ENCODE assay signal across 8 cellular contexts in genomic region chr2:241508510-241509407, GRCh38. TPM values are rescaled to one million over a fixed set of nuclear protein-coding genes. Genes with fewer than 3 reads are reported as not detected.
DNase-seq lines count a peak whose midpoint lies in the region; ATAC-seq, FAIRE-seq and TF ChIP-seq lines count a peak whose summit lies in the region.

Gene STK25 (minus strand): TSS chr2:241508584. CDS start chr2:241508035, 549 bp downstream.

- peak within 1 kb of the TSS; percentile 83 for H3K4me3 Mint-ChIP-seq in activated naive CD8-positive, alpha-beta T cell treated with anti-CD3 and anti-CD28 coated beads, Interleukin-2, amount 10 ng/mL, durations not matched to agents 7 days and 5 days

- peak; percentile 90 for ATAC-seq in HG02678 (IDR thresholded peaks at IDR 0.05; ENCODE audit: unreplicated experiment)
- ATAC-seq in activated naive CD8-positive, alpha-beta T cell treated with anti-CD3 and anti-CD28 coated beads, Interleukin-2, amount 10 ng/mL, durations not matched to agents 7 days and 5 days (ENCODE audit: low read depth) = peak; percentile 96
- peak; percentile 98 for ATAC-seq in Right ventricle myocardium inferior
- ATAC-seq in pancreas = peak; percentile 89 to 96 (median 93)

- H3K9me3 ChIP-seq in SU-DHL-6 (ENCODE audit: insufficient read depth, low read length) = no peaks in the 10 kb centered on the region
- H3K9me3 ChIP-seq in pancreas = no peaks in the 10 kb centered on the region
- H3K9me3 ChIP-seq in tibial artery = no peaks in the 10 kb centered on the region

- no peaks in the 10 kb centered on the region for H3K27me3 Mint-ChIP-seq in activated naive CD8-positive, alpha-beta T cell treated with anti-CD3 and anti-CD28 coated beads, Interleukin-2, amount 10 ng/mL, durations not matched to agents 7 days and 5 days

- H4K20me1 ChIP-seq in SU-DHL-6 (ENCODE audit: low read depth, low read length) = no peaks in the 10 kb centered on the region

- H3K36me3 ChIP-seq in SU-DHL-6 (ENCODE audit: low read length) (no peaks in the 10 kb centered on the region), pancreas (no peaks in the 10 kb centered on the region), tibial artery (peaks cover 0 to 12% (median 0%) of the 10 kb centered on the region in 3 donors)

- H3F3A ChIP-seq in SU-DHL-6 (ENCODE audit: insufficient read depth) = no peaks in the 10 kb centered on the region

- POLR2A ChIA-PET in activated naive CD8-positive, alpha-beta T cell treated with anti-CD3 and anti-CD28 coated beads, Interleukin-2, amount 10 ng/mL, durations not matched to agents 7 days and 5 days (lab: Charles Lee) = interaction anchor here (0.8 to 1.3 kb wide), 3 partner anchors 7 to 178 kb away, joined by 3 read pairs; partner anchors contain the start of gene DTYMK

- WGBS in pancreas, 2 donors = 2% methylated on average over 69 to 102 of the region's 102 CpGs

- no peaks in the 10 kb centered on the region for H3K9me2 ChIP-seq in SU-DHL-6 (replicated peaks; ENCODE audit: insufficient read depth, low read length)

- H3K27me3 ChIP-seq in SU-DHL-6 (ENCODE audit: low read length) (no peaks in the 10 kb centered on the region), pancreas (no peaks in the 10 kb centered on the region), tibial artery (no peaks in the 10 kb centered on the region)

- no peak for FAIRE-seq in pancreas (lab: Jason Lieb, UNC)

- peak within 1 kb of the TSS; percentile 82 for H3K27ac Mint-ChIP-seq in activated naive CD8-positive, alpha-beta T cell treated with anti-CD3 and anti-CD28 coated beads, Interleukin-2, amount 10 ng/mL, durations not matched to agents 7 days and 5 days

- H3K4me1 ChIP-seq in pancreas (peaks cover 14 to 30% (median 22%) of the 10 kb centered on the region in 3 donors), tibial artery (peaks cover 0 to 48% (median 28%) of the 10 kb centered on the region in 4 donors)

- peaks cover 13% of the 10 kb centered on the region for H3K79me2 ChIP-seq in SU-DHL-6 (ENCODE audit: insufficient read depth, low read length)

- TF ChIP-seq CTCF in GM12864 (IDR thresholded peaks at IDR 0.05; ENCODE audit: low read depth, low read length, missing control alignments) = no peak
- TF ChIP-seq CTCF in SU-DHL-6 (IDR thresholded peaks at IDR 0.05; ENCODE audit: insufficient read depth, low read length, poor library complexity, severe bottlenecking) = no peak
- TF ChIP-seq CTCF in pancreas (IDR thresholded peaks at IDR 0.05) = no peak
- TF ChIP-seq CTCF in tibial artery (IDR thresholded peaks at IDR 0.05) = no peak

- DNase-seq in GM12864 (ENCODE audit: low read depth) (peak; percentile 92), NCI-H128 (lab: John Stamatoyannopoulos, UW; ENCODE audit: unreplicated experiment) (peak; percentile 82), Right ventricle myocardium inferior (ENCODE audit: missing footprints) (peak; percentile 99), pancreas (peak; percentile 96 to 100 (median 98)), tibial artery (peak; percentile 96 to 98)
- DNase-seq in activated naive CD8-positive, alpha-beta T cell treated with anti-CD3 and anti-CD28 coated beads, Interleukin-2, amount 10 ng/mL, durations not matched to agents 7 days and 5 days = peak; percentile 97

- H3K9me3 Mint-ChIP-seq in activated naive CD8-positive, alpha-beta T cell treated with anti-CD3 and anti-CD28 coated beads, Interleukin-2, amount 10 ng/mL, durations not matched to agents 7 days and 5 days = no peaks in the 10 kb centered on the region

- H3K9ac ChIP-seq in SU-DHL-6 (ENCODE audit: low read length) = peak within 1 kb of the TSS; percentile 77

- H3K4me2 ChIP-seq in SU-DHL-6 (ENCODE audit: low read depth, low read length, poor library complexity, severe bottlenecking) = peak within 1 kb of the TSS; percentile 84

- H3K4me1 Mint-ChIP-seq in activated naive CD8-positive, alpha-beta T cell treated with anti-CD3 and anti-CD28 coated beads, Interleukin-2, amount 10 ng/mL, durations not matched to agents 7 days and 5 days = peaks cover 15% of the 10 kb centered on the region

- H3K36me3 Mint-ChIP-seq in activated naive CD8-positive, alpha-beta T cell treated with anti-CD3 and anti-CD28 coated beads, Interleukin-2, amount 10 ng/mL, durations not matched to agents 7 days and 5 days = no peaks in the 10 kb centered on the region

- peak within 1 kb of the TSS; percentile 95 for H2AFZ ChIP-seq in SU-DHL-6 (ENCODE audit: low read depth, low read length, severe bottlenecking)

- no peak within 1 kb of the TSS for H3K27ac ChIP-seq in SU-DHL-6 (ENCODE audit: low read depth, low read length)
- peak within 1 kb of the TSS; percentile 65 to 91 (median 76) for H3K27ac ChIP-seq in pancreas
- peak within 1 kb of the TSS; percentile 75 to 89 for H3K27ac ChIP-seq in tibial artery

- H3K4me3 ChIP-seq in GM12864 (ENCODE audit: low read depth, low read length) (peak within 1 kb of the TSS; percentile 91), SU-DHL-6 (ENCODE audit: insufficient read depth, low read length, poor library complexity, severe bottlenecking) (peak within 1 kb of the TSS; percentile 95), pancreas (peak within 1 kb of the TSS; percentile 60 to 94 (median 74)), tibial artery (peak within 1 kb of the TSS; percentile 86)

- intact Hi-C loops in Right ventricle myocardium inferior (cut with DNase I) = loop anchor here (5.0 kb wide), 3 partner anchors 104 to 191 kb away; partner anchors contain the start of genes FARP2, HDLBP and SEPTIN2
- intact Hi-C loops in pancreas (cut with DNase I) = no loop called here
- intact Hi-C loops in tibial artery (cut with DNase I; ENCODE audit: low total_unique reads) = loop anchor here (5.0 to 10.0 kb wide), 3 partner anchors 54 to 126 kb away; partner anchors contain the start of genes ATG4B and THAP4

RNA-seq across cellular contexts. Expression of gene STK25, which starts in this region (rescaled TPM):
- total RNA-seq in activated naive CD8-positive, alpha-beta T cell treated with anti-CD3 and anti-CD28 coated beads, Interleukin-2, amount 10 ng/mL, durations not matched to agents 7 days and 5 days = 100 to 1,000 TPM; 156 to 162 TPM
- total RNA-seq in Right ventricle myocardium inferior (97.4 TPM), pancreas (100 to 1,000 TPM in 1 of 6 donors, 10 to 100 TPM in 5; 60.6 to 103 (median 71.7) TPM)
- polyA plus RNA-seq in pancreas = 100 to 1,000 TPM; 265 to 282 TPM

Comparison
In these comparisons a context has a peak if more than half of its experiments do, and no peak if none do; other contexts are left out.
1. intact Hi-C loops: an anchor here in Right ventricle myocardium inferior (5.0 kb wide) and tibial artery (5.0 to 10.0 kb wide); none called in pancreas.